8 cellular contexts compared by ENCODE assay signal in genomic region chr10:104256335-104257080, GRCh38. TPM values are rescaled to one million over a fixed set of nuclear protein-coding genes. Genes with fewer than 3 reads are reported as not detected.
DNase-seq lines count a peak whose midpoint lies in the region; ATAC-seq and TF ChIP-seq lines count a peak whose summit lies in the region.

No MANE protein-coding gene starts in this region.

- H3K27ac ChIP-seq in duodenal mucosa (ENCODE audit: low read depth, low read length) (peak overlapping the region; percentile 44), parathyroid adenoma (peak overlapping the region; percentile 90)

- DNase-seq in EL (peak; percentile 14), NCI-H82 (lab: John Stamatoyannopoulos, UW) (peak; percentile 73), mucosa of descending colon (no peak)

- H3K4me1 ChIP-seq in duodenal mucosa (ENCODE audit: control insufficient read depth in 1 of 2, insufficient read depth in 2 of 2, low read length in 2 of 2): peaks cover 45 to 55% of the 10 kb centered on the region in 2 donors
- H3K4me1 ChIP-seq in parathyroid adenoma: peaks cover 37% of the 10 kb centered on the region
- H3K4me1 ChIP-seq in mucosa of descending colon (ENCODE audit: low read depth): peaks cover 30% of the 10 kb centered on the region

- H2AFZ ChIP-seq in parathyroid adenoma: no peak overlapping the region

- H3K9ac ChIP-seq in duodenal mucosa (ENCODE audit: low read depth in 1 of 2, low read length in 2 of 2): peak overlapping the region; percentile 17 to 93
- H3K9ac ChIP-seq in parathyroid adenoma: no peak overlapping the region

- no peak for ATAC-seq in mucosa of descending colon
- no peak for ATAC-seq in HG03139 (IDR thresholded peaks at IDR 0.05; ENCODE audit: unreplicated experiment)
- ATAC-seq in HG03565 (IDR thresholded peaks at IDR 0.05; ENCODE audit: unreplicated experiment): no peak
- no peak for ATAC-seq in HG02973 (IDR thresholded peaks at IDR 0.05; ENCODE audit: unreplicated experiment)

- H3K27me3 ChIP-seq in duodenal mucosa (ENCODE audit: control insufficient read depth in 1 of 2, insufficient read depth in 2 of 2, low read length in 2 of 2): no peaks in the 10 kb centered on the region
- no peaks in the 10 kb centered on the region for H3K27me3 ChIP-seq in parathyroid adenoma (ENCODE audit: control insufficient read depth, insufficient read depth, low read length)

- no peaks in the 10 kb centered on the region for H3K9me3 ChIP-seq in duodenal mucosa (ENCODE audit: control insufficient read depth in 1 of 2, low read length in 2 of 2)
- no peaks in the 10 kb centered on the region for H3K9me3 ChIP-seq in parathyroid adenoma (ENCODE audit: control insufficient read depth, low read length)
- H3K9me3 ChIP-seq in mucosa of descending colon: no peaks in the 10 kb centered on the region

- H3K79me2 ChIP-seq in parathyroid adenoma: peaks cover 7% of the 10 kb centered on the region

- peak overlapping the region; percentile 84 to 88 for H3K4me3 ChIP-seq in duodenal mucosa (ENCODE audit: low read depth in 1 of 2, low read length in 2 of 2)
- peak overlapping the region; percentile 83 for H3K4me3 ChIP-seq in parathyroid adenoma (ENCODE audit: low read depth, low read length)
- no peak overlapping the region for H3K4me3 ChIP-seq in mucosa of descending colon

- intact Hi-C loops in mucosa of descending colon (cut with DNase I, micrococcal nuclease): no loop called here

- peaks cover 21 to 36% of the 10 kb centered on the region in 2 donors for H3K36me3 ChIP-seq in duodenal mucosa (ENCODE audit: control insufficient read depth in 1 of 2, insufficient read depth in 2 of 2, low read length in 2 of 2)
- H3K36me3 ChIP-seq in parathyroid adenoma (ENCODE audit: control insufficient read depth, insufficient read depth, low read length): no peaks in the 10 kb centered on the region
- no peaks in the 10 kb centered on the region for H3K36me3 ChIP-seq in mucosa of descending colon (ENCODE audit: low read depth)

- TF ChIP-seq CTCF in parathyroid adenoma (IDR thresholded peaks at IDR 0.05) (no peak), mucosa of descending colon (IDR thresholded peaks at IDR 0.05) (no peak)

- peak overlapping the region; percentile 85 for H3K4me2 ChIP-seq in parathyroid adenoma (ENCODE audit: low read length)

RNA-seq across cellular contexts. Expression of gene GSTO1, which starts 1.8 kb away (rescaled TPM):
- total RNA-seq in mucosa of descending colon: 10 to 100 TPM; 60.1 to 73.9 (median 62.9) TPM

RNA-seq across cellular contexts. Expression of gene GSTO2, which starts 12.5 kb away (rescaled TPM):
- total RNA-seq in mucosa of descending colon: 10 to 100 TPM in 2 of 3 donors, 1 to 10 TPM in 1; 5.4 to 19.7 (median 18.3) TPM

RNA-seq across cellular contexts. Expression of gene CFAP43, which starts 24.3 kb away (rescaled TPM):
- total RNA-seq in mucosa of descending colon: under 1 TPM; 0.22 to 0.58 (median 0.32) TPM

Comparison
In these comparisons a context has a peak if more than half of its experiments do, and no peak if none do; other contexts are left out.
1. DNase-seq: peak in EL (single experiment) and NCI-H82 (single experiment); none in mucosa of descending colon (0 of 3).